Comparison of ENCODE assay signal across 8 cellular contexts in the genomic region with DNA sequence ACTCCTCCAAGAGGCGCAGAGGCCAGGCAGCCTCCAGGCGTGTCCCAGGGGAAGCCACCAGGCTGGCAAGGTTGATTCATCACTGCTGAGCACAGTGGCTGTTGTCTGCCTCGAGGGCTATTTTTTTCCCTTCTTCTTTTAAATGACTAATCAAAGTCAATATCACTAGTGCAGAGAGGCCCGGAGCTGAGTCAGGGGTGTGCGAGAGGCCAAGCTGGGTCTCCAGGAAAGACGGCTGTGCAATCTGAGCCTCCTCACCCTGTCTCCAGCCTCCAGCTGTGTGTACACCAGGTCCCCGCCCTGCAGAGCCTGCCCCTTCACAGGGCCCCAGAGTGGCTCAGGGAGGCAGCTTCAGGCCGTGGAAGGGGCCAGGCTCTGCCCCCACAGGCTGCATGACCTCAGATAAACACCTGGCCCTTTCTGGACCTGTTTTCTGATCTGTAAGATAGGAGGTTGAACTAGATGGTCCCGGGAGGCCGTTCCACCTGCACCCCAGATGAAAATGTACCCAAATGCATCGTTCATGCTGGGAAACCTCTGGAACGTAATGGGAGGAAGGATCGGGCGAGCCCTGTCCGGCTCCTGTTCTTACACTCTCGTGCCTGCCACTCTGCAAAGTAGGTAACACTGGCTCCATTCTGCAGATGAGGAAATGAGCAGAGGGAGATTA. TPM values are rescaled to one million over a fixed set of nuclear protein-coding genes. Genes with fewer than 3 reads are reported as not detected.
A peak's percentile ranks its signal among the peaks of the same experiment; 100 is the strongest.
DNase-seq lines count a peak whose midpoint lies in the region; ATAC-seq, FAIRE-seq and TF ChIP-seq lines count a peak whose summit lies in the region.

No MANE protein-coding gene starts in this region.

- H3K9me3 ChIP-seq in K562 (replicated peaks; ENCODE audit: control insufficient read depth, insufficient read depth, low read depth, low read length) (no peaks in the 10 kb centered on the region), osteoblast (ENCODE audit: low read depth, low read length) (no peaks in the 10 kb centered on the region)

- peak overlapping the region in 1 of 2 experiments; percentile 57; a peak in 1 of 4 replicates for H3K9ac ChIP-seq in K562 (ENCODE audit: insufficient read depth in 1 of 2, low read depth in 2 of 2, low read length in 2 of 2)

- H3K27ac ChIP-seq in K562 (ENCODE audit: extremely low read depth, low read depth, low read length) (peak overlapping the region; percentile 39; the same call in 2 of the 3 replicates), osteoblast (ENCODE audit: low read depth, low read length) (peak overlapping the region; percentile 68)

- H2AFZ ChIP-seq in K562 (ENCODE audit: low read depth, low read length) (no peak overlapping the region), osteoblast (ENCODE audit: low read length) (no peak overlapping the region)

- no peaks in the 10 kb centered on the region for H3K27me3 ChIP-seq in K562 (ENCODE audit: control insufficient read depth in 2 of 2, insufficient read depth in 2 of 2, low read length in 2 of 2)
- H3K27me3 ChIP-seq in osteoblast (ENCODE audit: insufficient read depth, low read length) = no peaks in the 10 kb centered on the region

- FAIRE-seq in K562 (lab: Jason Lieb, UNC) = peak; percentile 90
- FAIRE-seq in frontal cortex (lab: Jason Lieb, UNC) = no peak

- 5% methylated on average over 15 of the region's 16 CpGs for WGBS in K562 (ENCODE audit: insufficient coverage, low coverage, missing lambda C conversion rate)

- H3K4me2 ChIP-seq in K562 (ENCODE audit: insufficient read depth, low read length) (peak overlapping the region; percentile 42), osteoblast (ENCODE audit: insufficient read depth, low read length) (peak overlapping the region; percentile 65)

- peak; percentile 86 for TF ChIP-seq EP300 in K562 (IDR thresholded peaks at IDR 0.05; ENCODE audit: low read length)

- H4K20me1 ChIP-seq in K562 (replicated peaks; ENCODE audit: control insufficient read depth, insufficient read depth, low read length) (peaks cover 36% of the 10 kb centered on the region), osteoblast (ENCODE audit: insufficient read depth, low read length) (peaks cover 61% of the 10 kb centered on the region)

- peak; percentile 82 for DNase-seq in AG09319 (ENCODE audit: extremely low read depth, low read depth)
- DNase-seq in OCI-M2 (lab: John Stamatoyannopoulos, UW; ENCODE audit: unreplicated experiment) = peak; percentile 28
- peak; percentile 87 to 96 (median 92) for DNase-seq in K562 (ENCODE audit: extremely low read depth in 1 of 4, low spot score in 3 of 4)
- peak; percentile 99 for DNase-seq in osteoblast (ENCODE audit: insufficient read length, low spot score, missing footprints)
- DNase-seq in cortex of kidney (lab: John Stamatoyannopoulos, UW) = no peak
- DNase-seq in frontal cortex (ENCODE audit: low spot score in 2 of 2) = no peak
- no peak for DNase-seq in foreskin melanocyte

- H3K79me2 ChIP-seq in K562 (ENCODE audit: control insufficient read depth, insufficient read depth, low read length) (peaks cover 10% of the 10 kb centered on the region; the same call in 2 of the 3 replicates), osteoblast (ENCODE audit: insufficient read depth, low read length) (peaks cover 82% of the 10 kb centered on the region)

- CTCF ChIA-PET in K562 (lab: Yijun Ruan, JAX; ENCODE audit: low intra/inter-chr PET ratio) = no interaction called here

- H3K4me1 ChIP-seq in K562 (replicated peaks in 1 of 2; ENCODE audit: control insufficient read depth in 2 of 2, insufficient read depth in 2 of 2, low read length in 2 of 2) (peaks cover 20 to 50% of the 10 kb centered on the region in 2 experiments), osteoblast (ENCODE audit: insufficient read depth, low read length) (peaks cover 33% of the 10 kb centered on the region)

- TF ChIP-seq RAD21 in K562 (CRISPR knock-in tag; conservative IDR thresholded peaks at IDR 0.05 in 1 of 2, IDR thresholded peaks at IDR 0.05 in 1 of 2) = peak in 1 of 2 experiments; percentile 23; a peak in 2 of 4 replicates

- no TSS peak for BruUV-seq in K562 (replicated peaks; lab: Mats Ljungman, UMichigan)

- intact Hi-C loops in K562 (cut with micrococcal nuclease) = loop anchor here (5.0 kb wide), 1 partner anchor 33 kb away; a partner anchor contains a TSS

- H3K4me3 ChIP-seq in K562 (no peak overlapping the region), osteoblast (ENCODE audit: insufficient read depth, low read length) (peak overlapping the region; percentile 4)

- POLR2A ChIA-PET in K562 (lab: Yijun Ruan, JAX) = interaction anchor here (0.6 to 3.3 kb wide), 5 partner anchors 10 to 109 kb away, joined by 3 to 16 read pairs (median 3); no protein-coding TSS in a partner anchor

- ATAC-seq in HG02759 (IDR thresholded peaks at IDR 0.05; ENCODE audit: unreplicated experiment) (peak; percentile 34), K562 (peak; percentile 90)

- peaks cover 6% of the 10 kb centered on the region for H3K9me1 ChIP-seq in K562 (ENCODE audit: control insufficient read depth, insufficient read depth, low read length)

- TF ChIP-seq CTCF in AG09319 (IDR thresholded peaks at IDR 0.05; ENCODE audit: low read depth, low read length) (no peak), K562 (IDR thresholded peaks at IDR 0.05 in 2 of 3, conservative IDR thresholded peaks at IDR 0.05 in 1 of 3; ENCODE audit: insufficient read depth in 2 of 3, low read depth in 1 of 3, low read length in 3 of 3) (no peak), osteoblast (IDR thresholded peaks at IDR 0.05; ENCODE audit: extremely low read depth, low read depth, low read length) (no peak)

- in situ Hi-C loops in K562 (cut with MboI) = no loop called here

- no peak for TF ChIP-seq POLR2A in K562 (conservative IDR thresholded peaks at IDR 0.05)

- no peaks in the 10 kb centered on the region for H3K36me3 ChIP-seq in K562 (ENCODE audit: control insufficient read depth, insufficient read depth, low read length)
- H3K36me3 ChIP-seq in osteoblast (ENCODE audit: insufficient read depth, low read length) = peaks cover 16% of the 10 kb centered on the region

RNA-seq across cellular contexts. Expression of a gene that starts 3.7 kb away (rescaled TPM):
- 30.3 and 77.9 TPM in 2 replicates for total RNA-seq in K562 (2011; cell fraction: chromatin; rRNA removed; ENCODE audit: low replicate concordance)
- total RNA-seq in K562 (2011; cell fraction: nucleolus; rRNA removed) = 38.9 and 39.9 TPM in 2 replicates
- total RNA-seq in K562 (2011; cell fraction: nucleoplasm; rRNA removed) = 23.4 and 25.5 TPM in 2 replicates
- total RNA-seq in K562 (2014; rRNA removed) (9.1 and 9.9 TPM in 2 replicates), K562 (2014; rRNA removed; fragmentation: Illumina TruSeq; extraction: Trizol) (2.3 and 3.9 TPM in 2 replicates), K562 (2015; rRNA removed; fragmentation: Illumina TruSeq; extraction: Trizol) (6.3 and 9.6 TPM in 2 replicates), K562 (2021) (8.0 and 8.9 TPM in 2 replicates), osteoblast (15.9 and 17.4 TPM in 2 replicates), frontal cortex (62.0 TPM)
- polyA plus RNA-seq in K562 (2011; rRNA removed) (6.7 and 7.5 TPM in 2 replicates), K562 (2014; fragmentation: Illumina TruSeq; extraction: Trizol) (6.1 and 9.9 TPM in 2 replicates), K562 (2014; fragmentation: Nextera tagmentation; extraction: Ambion mirVana) (under 1 TPM; 0.04 to 0.15 TPM), K562 (2014; rRNA removed) (11.7 and 15.1 TPM in 2 replicates)
- polyA plus RNA-seq in K562 (2011; cell fraction: cytosol; rRNA removed) = 5.7 and 9.2 TPM in 2 replicates
- 47.5 and 68.0 TPM in 2 replicates for polyA plus RNA-seq in K562 (2011; cell fraction: nucleus; rRNA removed)
- 7.2 and 8.0 TPM in 2 replicates for polyA plus RNA-seq in K562 (2012)
- 14.4 and 26.2 TPM in 2 replicates for polyA minus RNA-seq in K562 (2011; rRNA and poly(A)+ RNA removed)
- polyA minus RNA-seq in K562 (2011; cell fraction: cytosol; rRNA and poly(A)+ RNA removed) = 6.7 and 8.3 TPM in 2 replicates
- polyA minus RNA-seq in K562 (2011; cell fraction: nucleus; rRNA and poly(A)+ RNA removed) = 9.0 and 13.7 TPM in 2 replicates

RNA-seq across cellular contexts. Expression of a gene that starts 22.8 kb away (rescaled TPM):
- total RNA-seq in K562 (2011; cell fraction: chromatin; rRNA removed; ENCODE audit: low replicate concordance) = 36.5 and 95.8 TPM in 2 replicates
- total RNA-seq in K562 (2011; cell fraction: nucleolus; rRNA removed) = 87.9 and 90.7 TPM in 2 replicates
- total RNA-seq in K562 (2011; cell fraction: nucleoplasm; rRNA removed) = 50.6 and 64.7 TPM in 2 replicates
- 44.2 and 52.6 TPM in 2 replicates for total RNA-seq in K562 (2014; rRNA removed)
- total RNA-seq in K562 (2014; rRNA removed; fragmentation: Illumina TruSeq; extraction: Trizol) = 11.7 and 13.2 TPM in 2 replicates
- 17.5 and 17.9 TPM in 2 replicates for total RNA-seq in K562 (2015; rRNA removed; fragmentation: Illumina TruSeq; extraction: Trizol)
- 32.6 and 37.3 TPM in 2 replicates for total RNA-seq in K562 (2021)
- 18.4 and 18.9 TPM in 2 replicates for polyA plus RNA-seq in K562 (2011; rRNA removed)
- 22.5 and 50.4 TPM in 2 replicates for polyA plus RNA-seq in K562 (2011; cell fraction: cytosol; rRNA removed)
- polyA plus RNA-seq in K562 (2011; cell fraction: nucleus; rRNA removed) = 22.8 and 51.7 TPM in 2 replicates
- 24.2 and 35.9 TPM in 2 replicates for polyA plus RNA-seq in K562 (2012)
- polyA plus RNA-seq in K562 (2014; fragmentation: Illumina TruSeq; extraction: Trizol) = 25.5 and 26.3 TPM in 2 replicates
- polyA plus RNA-seq in K562 (2014; fragmentation: Nextera tagmentation; extraction: Ambion mirVana) = 1 to 10 TPM; 7.7 to 8.6 TPM
- polyA plus RNA-seq in K562 (2014; rRNA removed) = 40.7 and 41.7 TPM in 2 replicates
- polyA minus RNA-seq in K562 (2011; rRNA and poly(A)+ RNA removed) = 5.8 and 10.2 TPM in 2 replicates
- 7.9 and 9.4 TPM in 2 replicates for polyA minus RNA-seq in K562 (2011; cell fraction: cytosol; rRNA and poly(A)+ RNA removed)
- 33.2 and 40.7 TPM in 2 replicates for polyA minus RNA-seq in K562 (2011; cell fraction: nucleus; rRNA and poly(A)+ RNA removed)
- total RNA-seq in osteoblast = 6.5 and 8.7 TPM in 2 replicates
- total RNA-seq in frontal cortex = 5.7 TPM

RNA-seq across cellular contexts. Expression of a gene that starts 32.4 kb away (rescaled TPM):
- 117 and 181 TPM in 2 replicates for total RNA-seq in K562 (2011; cell fraction: chromatin; rRNA removed; ENCODE audit: low replicate concordance)
- 113 TPM in 2 replicates for total RNA-seq in K562 (2011; cell fraction: nucleolus; rRNA removed)
- 140 and 171 TPM in 2 replicates for total RNA-seq in K562 (2011; cell fraction: nucleoplasm; rRNA removed)
- total RNA-seq in K562 (2014; rRNA removed) (170 and 183 TPM in 2 replicates), K562 (2014; rRNA removed; fragmentation: Illumina TruSeq; extraction: Trizol) (117 and 124 TPM in 2 replicates), K562 (2015; rRNA removed; fragmentation: Illumina TruSeq; extraction: Trizol) (123 and 128 TPM in 2 replicates), K562 (2021) (135 and 144 TPM in 2 replicates), osteoblast (33.9 and 36.9 TPM in 2 replicates), frontal cortex (30.2 TPM)
- polyA plus RNA-seq in K562 (2011; rRNA removed) (115 and 168 TPM in 2 replicates), K562 (2014; fragmentation: Illumina TruSeq; extraction: Trizol) (206 and 216 TPM in 2 replicates), K562 (2014; fragmentation: Nextera tagmentation; extraction: Ambion mirVana) (100 to 1,000 TPM in 1 of 2 experiments, 10 to 100 TPM in 1; 79.5 to 150 TPM), K562 (2014; rRNA removed) (270 and 301 TPM in 2 replicates)
- polyA plus RNA-seq in K562 (2011; cell fraction: cytosol; rRNA removed) = 171 and 217 TPM in 2 replicates
- 88.8 and 118 TPM in 2 replicates for polyA plus RNA-seq in K562 (2011; cell fraction: nucleus; rRNA removed)
- 99.9 and 166 TPM in 2 replicates for polyA plus RNA-seq in K562 (2012)
- polyA minus RNA-seq in K562 (2011; rRNA and poly(A)+ RNA removed) = 64.3 and 80.9 TPM in 2 replicates
- 39.0 and 45.1 TPM in 2 replicates for polyA minus RNA-seq in K562 (2011; cell fraction: cytosol; rRNA and poly(A)+ RNA removed)
- 19.1 and 20.2 TPM in 2 replicates for polyA minus RNA-seq in K562 (2011; cell fraction: nucleus; rRNA and poly(A)+ RNA removed)

RNA-seq across cellular contexts. Expression of a gene that starts 32.5 kb away (rescaled TPM):
- 18.6 and 26.1 TPM in 2 replicates for total RNA-seq in K562 (2011; cell fraction: chromatin; rRNA removed; ENCODE audit: low replicate concordance)
- total RNA-seq in K562 (2011; cell fraction: nucleolus; rRNA removed) = 21.3 and 26.5 TPM in 2 replicates
- 23.2 and 25.1 TPM in 2 replicates for total RNA-seq in K562 (2011; cell fraction: nucleoplasm; rRNA removed)
- total RNA-seq in K562 (2014; rRNA removed) = 6.9 and 8.6 TPM in 2 replicates
- 3.8 and 4.2 TPM in 2 replicates for total RNA-seq in K562 (2014; rRNA removed; fragmentation: Illumina TruSeq; extraction: Trizol)
- 4.4 and 4.6 TPM in 2 replicates for total RNA-seq in K562 (2015; rRNA removed; fragmentation: Illumina TruSeq; extraction: Trizol)
- total RNA-seq in K562 (2021) = 10.1 and 11.3 TPM in 2 replicates
- 2.0 and 3.7 TPM in 2 replicates for polyA plus RNA-seq in K562 (2011; rRNA removed)
- polyA plus RNA-seq in K562 (2011; cell fraction: cytosol; rRNA removed) = 3.2 and 14.7 TPM in 2 replicates
- polyA plus RNA-seq in K562 (2011; cell fraction: nucleus; rRNA removed) = 4.0 and 7.2 TPM in 2 replicates
- 5.5 and 7.0 TPM in 2 replicates for polyA plus RNA-seq in K562 (2012)
- polyA plus RNA-seq in K562 (2014; fragmentation: Illumina TruSeq; extraction: Trizol) = 4.6 and 6.4 TPM in 2 replicates
- polyA plus RNA-seq in K562 (2014; fragmentation: Nextera tagmentation; extraction: Ambion mirVana) = 1 to 10 TPM; 1.1 to 1.4 TPM
- polyA plus RNA-seq in K562 (2014; rRNA removed) = 9.2 and 11.4 TPM in 2 replicates
- 5.5 and 7.9 TPM in 2 replicates for polyA minus RNA-seq in K562 (2011; rRNA and poly(A)+ RNA removed)
- polyA minus RNA-seq in K562 (2011; cell fraction: cytosol; rRNA and poly(A)+ RNA removed) = 3.3 and 3.4 TPM in 2 replicates
- polyA minus RNA-seq in K562 (2011; cell fraction: nucleus; rRNA and poly(A)+ RNA removed) = 8.8 and 10.3 TPM in 2 replicates
- total RNA-seq in osteoblast = 2.9 TPM in 2 replicates
- 2.4 TPM for total RNA-seq in frontal cortex

RNA-seq across cellular contexts. Expression of a gene that starts 48.2 kb away (rescaled TPM):
- total RNA-seq in K562 (2011; cell fraction: chromatin; rRNA removed; ENCODE audit: low replicate concordance) = 1.3 TPM in 1 of 2 replicates, not detected in the other
- total RNA-seq in K562 (2011; cell fraction: nucleolus; rRNA removed) = 0.83 and 1.3 TPM in 2 replicates
- total RNA-seq in K562 (2011; cell fraction: nucleoplasm; rRNA removed) = 0.76 and 0.88 TPM in 2 replicates
- total RNA-seq in K562 (2014; rRNA removed) = 2.3 and 2.5 TPM in 2 replicates
- 0.26 TPM in 1 of 2 replicates, not detected in the other for total RNA-seq in K562 (2014; rRNA removed; fragmentation: Illumina TruSeq; extraction: Trizol)
- 0.25 and 0.38 TPM in 2 replicates for total RNA-seq in K562 (2015; rRNA removed; fragmentation: Illumina TruSeq; extraction: Trizol)
- 1.1 and 1.3 TPM in 2 replicates for total RNA-seq in K562 (2021)
- polyA plus RNA-seq in K562 (2011; rRNA removed) = 0.84 and 1.6 TPM in 2 replicates
- 1.8 and 2.7 TPM in 2 replicates for polyA plus RNA-seq in K562 (2011; cell fraction: cytosol; rRNA removed)
- 1.7 TPM in 2 replicates for polyA plus RNA-seq in K562 (2011; cell fraction: nucleus; rRNA removed)
- 0.70 and 2.2 TPM in 2 replicates for polyA plus RNA-seq in K562 (2012)
- 0.39 and 0.42 TPM in 2 replicates for polyA plus RNA-seq in K562 (2014; fragmentation: Illumina TruSeq; extraction: Trizol)
- polyA plus RNA-seq in K562 (2014; fragmentation: Nextera tagmentation; extraction: Ambion mirVana) = not detected
- 1.3 and 2.1 TPM in 2 replicates for polyA plus RNA-seq in K562 (2014; rRNA removed)
- 0.32 TPM in 1 of 2 replicates, not detected in the other for polyA minus RNA-seq in K562 (2011; rRNA and poly(A)+ RNA removed)
- polyA minus RNA-seq in K562 (2011; cell fraction: cytosol; rRNA and poly(A)+ RNA removed) = 1.2 and 1.9 TPM in 2 replicates
- polyA minus RNA-seq in K562 (2011; cell fraction: nucleus; rRNA and poly(A)+ RNA removed) = 0.27 and 0.33 TPM in 2 replicates
- total RNA-seq in osteoblast = 5.8 and 5.9 TPM in 2 replicates
- total RNA-seq in frontal cortex = 26.1 TPM

Comparison
In these comparisons a context has a peak if more than half of its experiments do, and no peak if none do; other contexts are left out.
1. DNase-seq: peak in AG09319 (single experiment), OCI-M2 (single experiment), K562 (4 of 4) and osteoblast (single experiment); none in cortex of kidney (single experiment), frontal cortex (0 of 2) and foreskin melanocyte (single experiment).